11 cellular contexts compared by ENCODE assay signal in genomic region chr12:124682425-124683329, GRCh38.
DNase-seq lines count a peak whose midpoint lies in the region; ATAC-seq, FAIRE-seq and TF ChIP-seq lines count a peak whose summit lies in the region.
"Had no signal": no experiment of that assay in that cellular context is flagged by ENCODE, and none has a peak within 500 bp of the region (broad histone marks: within the 10 kb centered on the region; RNA-seq: fewer than 3 reads in every experiment).

No MANE protein-coding gene starts in this region.

- H3K4me3 ChIP-seq in HUES6 (ENCODE audit: low read depth, low read length) (no peak overlapping the region), astrocyte (ENCODE audit: insufficient read depth, low read depth, low read length) (no peak overlapping the region), right lobe of liver (no peak overlapping the region), stomach (no peak overlapping the region)

- H3K4me1 ChIP-seq in HUES6 (ENCODE audit: control insufficient read depth, insufficient read depth, low read length) = peaks cover 53% of the 10 kb centered on the region
- peaks cover 72% of the 10 kb centered on the region for H3K4me1 ChIP-seq in astrocyte (ENCODE audit: insufficient read depth, low read length)
- peaks cover 0 to 45% (median 21%) of the 10 kb centered on the region in 4 donors for H3K4me1 ChIP-seq in right lobe of liver
- H3K4me1 ChIP-seq in stomach = peaks cover 55 to 89% (median 66%) of the 10 kb centered on the region in 4 donors

- H3K4me2 ChIP-seq in astrocyte (ENCODE audit: low read length) = peak overlapping the region; percentile 77

- TF ChIP-seq POLR2A in right lobe of liver (IDR thresholded peaks at IDR 0.05) = no peak
- no peak for TF ChIP-seq POLR2A in stomach (IDR thresholded peaks at IDR 0.05)

- no peak for TF ChIP-seq CTCF in astrocyte (IDR thresholded peaks at IDR 0.05; ENCODE audit: insufficient read depth, low read depth, low read length)
- TF ChIP-seq CTCF in right lobe of liver (IDR thresholded peaks at IDR 0.05) = no peak
- TF ChIP-seq CTCF in stomach (IDR thresholded peaks at IDR 0.05) = no peak

- no peaks in the 10 kb centered on the region for H4K20me1 ChIP-seq in astrocyte (ENCODE audit: insufficient read depth, low read length)

- H3K27me3 ChIP-seq in HUES6 (ENCODE audit: control insufficient read depth, insufficient read depth, low read length) (no peaks in the 10 kb centered on the region), astrocyte (ENCODE audit: insufficient read depth, low read length) (no peaks in the 10 kb centered on the region), right lobe of liver (no peaks in the 10 kb centered on the region), stomach (no peaks in the 10 kb centered on the region)

- H2AFZ ChIP-seq in astrocyte (ENCODE audit: low read depth, low read length) = no peak overlapping the region

- no peaks in the 10 kb centered on the region for H3K27me3 Mint-ChIP-seq in astrocyte (ENCODE audit: low read depth, unreplicated experiment)

- intact Hi-C loops in right lobe of liver (cut with DNase I) (loop anchor here in 1 of 2 donors (10.0 kb wide), 1 partner anchor 168 kb away; no protein-coding TSS in a partner anchor), stomach (cut with DNase I; ENCODE audit: low total_unique reads) (no loop called here)

- ATAC-seq in right lobe of liver (no peak), GM19395 (IDR thresholded peaks at IDR 0.05; ENCODE audit: unreplicated experiment) (no peak)

- peaks cover 4% of the 10 kb centered on the region for H3K9me3 Mint-ChIP-seq in astrocyte (ENCODE audit: unreplicated experiment)

- no peaks in the 10 kb centered on the region for H3K79me2 ChIP-seq in astrocyte (ENCODE audit: insufficient read depth, low read length)

- peak overlapping the region; percentile 59 for H3K9ac ChIP-seq in HUES6 (ENCODE audit: low read length)
- H3K9ac ChIP-seq in astrocyte (ENCODE audit: low read length) = peak overlapping the region; percentile 83

- 85% methylated on average over 11 of the region's 20 CpGs for WGBS in right lobe of liver (ENCODE audit: insufficient coverage, low coverage, low lambda C conversion rate, missing lambda C conversion rate)
- 64 to 78% (median 65%) methylated on average over 20 of the region's 20 CpGs for WGBS in stomach, 5 donors

- DNase-seq in astrocyte (ENCODE audit: low read depth) = no peak
- no peak for DNase-seq in right lobe of liver
- DNase-seq in stomach = no peak
- no peak for DNase-seq in GM19239 (ENCODE audit: insufficient read length, low spot score)
- DNase-seq in NCI-H187 (lab: John Stamatoyannopoulos, UW) = no peak
- DNase-seq in foreskin melanocyte = no peak
- DNase-seq: activated CD4-positive, alpha-beta T cell treated with anti-CD3 and anti-CD28 coated beads for 48 hours; activated naive CD4-positive, alpha-beta T cell treated with anti-CD3 and anti-CD28 coated beads, Interleukin-2, amount 50 U/mL, for 16 hours; SHP77 had no signal

- H3K9me3 ChIP-seq in HUES6 (ENCODE audit: control insufficient read depth, insufficient read depth, low read depth, low read length) (peaks cover 4% of the 10 kb centered on the region; the same call in 1 of the 2 replicates), astrocyte (ENCODE audit: insufficient read depth, low read depth, low read length) (no peaks in the 10 kb centered on the region), right lobe of liver (no peaks in the 10 kb centered on the region), stomach (no peaks in the 10 kb centered on the region)

- peak overlapping the region; percentile 64 for H3K4me3 Mint-ChIP-seq in astrocyte (ENCODE audit: unreplicated experiment)

- peaks cover 60% of the 10 kb centered on the region for H3K4me1 Mint-ChIP-seq in astrocyte (ENCODE audit: low read depth, unreplicated experiment)

- H3K36me3 ChIP-seq in HUES6 (ENCODE audit: control insufficient read depth, insufficient read depth, low read length) = no peaks in the 10 kb centered on the region
- H3K36me3 ChIP-seq in astrocyte (ENCODE audit: insufficient read depth, low read length) = no peaks in the 10 kb centered on the region
- H3K36me3 ChIP-seq in right lobe of liver = no peaks in the 10 kb centered on the region
- no peaks in the 10 kb centered on the region for H3K36me3 ChIP-seq in stomach

- peaks cover 7% of the 10 kb centered on the region for H3K36me3 Mint-ChIP-seq in astrocyte (ENCODE audit: low read depth, unreplicated experiment)

- no peak for FAIRE-seq in astrocyte (lab: Jason Lieb, UNC)
- no peak for FAIRE-seq in GM19239 (lab: Jason Lieb, UNC)

- no peak overlapping the region for H3K27ac ChIP-seq in HUES6 (ENCODE audit: low read depth, low read length)
- H3K27ac ChIP-seq in astrocyte (ENCODE audit: low read depth, low read length) = peak overlapping the region; percentile 95
- peak overlapping the region; percentile 85 to 95 (median 92) for H3K27ac ChIP-seq in right lobe of liver
- peak overlapping the region; percentile 33 to 84 (median 80) for H3K27ac ChIP-seq in stomach

- peak overlapping the region; percentile 94 for H3K27ac Mint-ChIP-seq in astrocyte (ENCODE audit: unreplicated experiment)

- no peak for TF ChIP-seq EP300 in stomach (IDR thresholded peaks at IDR 0.05)
